Comparison of ENCODE assay signal across 8 cellular contexts in the genomic region with DNA sequence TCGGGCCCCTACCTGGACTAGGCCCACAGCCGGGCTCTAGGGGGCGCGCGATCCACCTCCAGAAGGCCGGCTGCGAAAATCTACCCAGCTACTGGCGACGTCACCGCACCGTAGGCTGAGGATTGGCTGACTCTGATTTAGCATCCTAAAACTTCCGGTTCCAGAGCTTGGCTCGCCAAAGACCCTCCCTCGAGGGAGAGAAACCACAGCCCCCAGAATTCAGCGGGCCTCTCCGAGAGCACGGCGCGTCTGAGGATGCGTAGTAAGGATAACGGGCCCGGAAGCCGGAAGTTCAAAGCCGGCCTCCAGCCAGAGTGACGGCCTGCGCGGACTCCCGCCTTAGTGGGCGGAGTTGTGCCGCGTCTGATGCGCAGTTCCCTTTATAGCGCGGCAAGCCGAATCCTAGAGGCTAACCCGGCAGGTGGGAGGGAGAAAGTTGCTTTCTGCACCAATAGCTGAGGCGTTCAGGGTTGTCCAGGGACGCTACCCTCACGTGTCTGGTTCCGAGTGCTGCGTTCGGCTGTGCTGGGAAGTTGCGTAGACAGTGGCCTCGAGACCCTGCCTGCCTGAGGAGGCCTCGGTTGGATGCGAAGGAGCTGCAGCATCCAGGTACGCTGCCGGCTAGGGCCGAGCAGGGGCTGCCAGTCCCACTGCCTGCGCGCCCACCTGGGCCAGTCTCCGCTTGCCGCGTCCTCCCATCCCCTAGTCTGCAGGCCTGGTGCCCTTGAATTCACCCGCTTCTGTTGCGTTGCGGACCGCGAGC. TPM values are rescaled to one million over a fixed set of nuclear protein-coding genes. Genes with fewer than 3 reads are reported as not detected.
A peak's percentile ranks its signal among the peaks of the same experiment; 100 is the strongest.
DNase-seq lines count a peak whose midpoint lies in the region; ATAC-seq and TF ChIP-seq lines count a peak whose summit lies in the region.

A gene (plus strand): TSS at position 544 of the 763 bp plus-strand sequence. CDS start 7,808 bp downstream, outside the sequence.

- H3K27me3 Mint-ChIP-seq in nephron (ENCODE audit: low read depth) = no peaks in the 10 kb centered on the region
- no peaks in the 10 kb centered on the region for H3K27me3 Mint-ChIP-seq in stimulated activated naive CD8-positive, alpha-beta T cell treated with anti-CD3 and anti-CD28 coated beads, Interleukin-15, amount 100 ng/mL, for 72 hours

- H3K27ac Mint-ChIP-seq in nephron = peak within 1 kb of the TSS; percentile 86 to 98 (median 93)
- H3K27ac Mint-ChIP-seq in stimulated activated naive CD8-positive, alpha-beta T cell treated with anti-CD3 and anti-CD28 coated beads, Interleukin-15, amount 100 ng/mL, for 72 hours = peak within 1 kb of the TSS; percentile 95 to 98

- DNase-seq in ELF-1 (ENCODE audit: low read depth, low spot score) = peak; percentile 100
- peak; percentile 98 for DNase-seq in H4 (ENCODE audit: low spot score)
- DNase-seq in LoVo (ENCODE audit: low spot score) = peak; percentile 100
- DNase-seq in activated effector memory CD4-positive, alpha-beta T cell treated with Interleukin-2 at 50 U/mL for 16 hours = peak; percentile 99
- peak; percentile 100 for DNase-seq in fibroblast of pulmonary artery (ENCODE audit: low read depth)
- DNase-seq in stimulated activated naive CD8-positive, alpha-beta T cell treated with anti-CD3 and anti-CD28 coated beads, Interleukin-15, amount 100 ng/mL, for 72 hours = peak; percentile 99 to 100

- peaks cover 43% of the 10 kb centered on the region for H3K4me1 Mint-ChIP-seq in nephron
- H3K4me1 Mint-ChIP-seq in stimulated activated naive CD8-positive, alpha-beta T cell treated with anti-CD3 and anti-CD28 coated beads, Interleukin-15, amount 100 ng/mL, for 72 hours = peaks cover 61% of the 10 kb centered on the region

- TF ChIP-seq CTCF in fibroblast of pulmonary artery (IDR thresholded peaks at IDR 0.05; ENCODE audit: low read length, missing control alignments) (peak; percentile 85), nephron (IDR thresholded peaks at IDR 0.05; ENCODE audit: unreplicated experiment in 3 of 3) (peak; percentile 92 to 96 (median 94))

- peak within 1 kb of the TSS; percentile 96 to 98 (median 98) for H3K4me3 Mint-ChIP-seq in nephron
- peak within 1 kb of the TSS; percentile 98 to 99 for H3K4me3 Mint-ChIP-seq in stimulated activated naive CD8-positive, alpha-beta T cell treated with anti-CD3 and anti-CD28 coated beads, Interleukin-15, amount 100 ng/mL, for 72 hours

- peak within 1 kb of the TSS; percentile 82 for H3K4me3 ChIP-seq in fibroblast of pulmonary artery (replicated peaks; ENCODE audit: low read depth, low read length)

- peak; percentile 97 for TF ChIP-seq POLR2A in Raji (IDR thresholded peaks at IDR 0.05; ENCODE audit: insufficient read depth, low read depth, low read length)

- no peaks in the 10 kb centered on the region for H3K9me3 Mint-ChIP-seq in nephron
- H3K9me3 Mint-ChIP-seq in stimulated activated naive CD8-positive, alpha-beta T cell treated with anti-CD3 and anti-CD28 coated beads, Interleukin-15, amount 100 ng/mL, for 72 hours = no peaks in the 10 kb centered on the region

- H3K36me3 Mint-ChIP-seq in nephron (ENCODE audit: low read depth) = peaks cover 9% of the 10 kb centered on the region

- peak; percentile 91 for ATAC-seq in stimulated activated naive CD8-positive, alpha-beta T cell treated with anti-CD3 and anti-CD28 coated beads, Interleukin-15, amount 100 ng/mL, for 72 hours

RNA-seq across cellular contexts. Expression of the gene that starts here (rescaled TPM):
- total RNA-seq in H4 (2014; rRNA removed; shearing (Covaris generic)) = 64.8 and 70.3 TPM in 2 replicates

Comparison
In these comparisons a context has a peak if more than half of its experiments do, and no peak if none do; other contexts are left out.
1. Peak in every context shown above with its lines: DNase-seq, ATAC-seq and H3K4me3 ChIP-seq.